Comparison of ENCODE assay signal across 35 cellular contexts in the genomic region with DNA sequence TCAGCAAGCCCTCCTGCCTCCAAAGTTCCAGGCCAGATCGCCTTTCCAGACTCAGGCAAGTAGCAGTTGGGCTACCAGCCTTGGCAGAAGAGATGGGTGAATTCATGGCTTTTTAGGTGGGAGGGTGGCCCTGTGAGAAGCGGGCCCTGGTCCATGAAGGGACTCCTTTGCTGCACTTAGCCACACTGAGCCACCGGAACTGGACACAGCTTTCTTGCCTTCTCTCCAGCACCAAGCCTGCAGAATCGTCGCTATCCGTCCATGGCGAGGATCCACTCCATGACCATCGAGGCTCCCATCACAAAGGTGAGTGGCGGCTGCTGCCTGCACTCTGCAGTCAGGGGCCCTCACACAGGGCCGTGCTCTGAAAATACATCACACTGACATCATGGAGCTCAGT.
DNase-seq lines count a peak whose midpoint lies in the region; ATAC-seq, FAIRE-seq and TF ChIP-seq lines count a peak whose summit lies in the region.
"Had no signal": no experiment of that assay in that cellular context is flagged by ENCODE, and none has a peak within 500 bp of the region (broad histone marks: within the 10 kb centered on the region; RNA-seq: fewer than 3 reads in every experiment).

No MANE protein-coding gene starts in this region.

- intact Hi-C loops in spleen (cut with DNase I; ENCODE audit: low total_unique reads) (no loop called here), tibial artery (cut with DNase I; ENCODE audit: low total_unique reads) (no loop called here)

- no peak for DNase-seq in H1 (ENCODE audit: low read depth in 1 of 2, low spot score in 2 of 2)
- no peak for DNase-seq in mesendoderm
- no peak for DNase-seq in neuronal stem cell (ENCODE audit: low spot score)
- peak; percentile 67 for DNase-seq in spleen
- DNase-seq in DMS153 treated with DMSO at 0.1 percent for 48 hours (lab: John Stamatoyannopoulos, UW; ENCODE audit: unreplicated experiment): no peak
- no peak for DNase-seq in retina
- DNase-seq in tibial artery: no peak
- DNase-seq: 8988T; ACHN; AML-193; BE2C; C1 segment of cervical spinal cord; Caco-2; Calu3; CD4-positive, alpha-beta memory T cell; CD4-positive, alpha-beta T cell; CD4-positive, CD25-positive, alpha-beta regulatory T cell; CD8-positive, alpha-beta memory T cell; CD8-positive, alpha-beta T cell; COR-L47; DMS 273 treated with DMSO at 0.1 percent for 48 hours; DMS153; DMS53; DMS79; DMS79 treated with DMSO at 0.1 percent for 48 hours; DND-41; EL had no signal

- TF ChIP-seq POLR2A in H1 (IDR thresholded peaks at IDR 0.05; ENCODE audit: control extremely low read depth in 1 of 2, low read depth in 2 of 2, low read length in 2 of 2): no peak
- TF ChIP-seq POLR2A in spleen (IDR thresholded peaks at IDR 0.05): no peak

- H4K20me1 ChIP-seq in H1 (replicated peaks in 1 of 2; ENCODE audit: control insufficient read depth in 1 of 2, insufficient read depth in 2 of 2, low read length in 2 of 2): no peaks in the 10 kb centered on the region
- H4K20me1 ChIP-seq: BLaER1; BLaER1 treated with 17β-estradiol and CSF1 and Interleukin-3, amounts not matched to agents 10 nM and 100 nM had no signal

- no peak for TF ChIP-seq EP300 in H1 (IDR thresholded peaks at IDR 0.05; ENCODE audit: borderline replicate concordance in 1 of 2, low read depth in 2 of 2, low read length in 2 of 2)

- WGBS in H1 (ENCODE audit: extremely low coverage in 1 of 2, insufficient coverage in 1 of 2, insufficient read length in 1 of 2, insufficient replicate concordance in 2 of 2, low coverage in 1 of 2, low lambda C conversion rate in 2 of 2, missing lambda C conversion rate in 1 of 2), 2 experiments: 99% methylated on average over 10 of the region's 10 CpGs; no CpG with 5 or more reads in 1 of the 2 experiments
- WGBS in mesendoderm (ENCODE audit: extremely low coverage, insufficient coverage, low lambda C conversion rate): no CpG with 5 or more reads among the region's 10 CpGs
- whole genome bisulfite sequencing in neuronal stem cell (ENCODE audit: extremely low coverage in 2 of 2, insufficient read length in 2 of 2, insufficient replicate concordance in 1 of 2), 2 donors: no CpG with 5 or more reads among the region's 10 CpGs
- 89 to 97% (median 93%) methylated on average over 8 to 10 of the region's 10 CpGs for WGBS in spleen, 5 donors

- H3K4ac ChIP-seq in H1 (replicated peaks; ENCODE audit: insufficient read length, low read depth, low read length) (no peak overlapping the region), mesendoderm (ENCODE audit: low read depth, low read length) (no peak overlapping the region), neuronal stem cell (ENCODE audit: low read length) (no peak overlapping the region)

- no peak overlapping the region for H3K4me2 ChIP-seq in H1 (ENCODE audit: insufficient read depth in 1 of 2, low read depth in 2 of 2, low read length in 2 of 2)
- no peak overlapping the region for H3K4me2 ChIP-seq in mesendoderm (ENCODE audit: low read length)
- H3K4me2 ChIP-seq in neuronal stem cell (ENCODE audit: insufficient read depth, low read length, poor library complexity, severe bottlenecking): no peak overlapping the region
- H3K4me2 ChIP-seq: A549; BLaER1; BLaER1 treated with 17β-estradiol and CSF1 and Interleukin-3, amounts not matched to agents 10 nM and 100 nM had no signal

- H4K91ac ChIP-seq in H1 (replicated peaks; ENCODE audit: insufficient read length, low read length) (no peak overlapping the region), neuronal stem cell (ENCODE audit: low read depth, low read length, poor library complexity) (no peak overlapping the region)

- FAIRE-seq in H1 (lab: Jason Lieb, UNC): no peak
- FAIRE-seq: A204.1, A549, D721Med had no signal

- H2BK12ac ChIP-seq in H1 (ENCODE audit: low read depth, low read length) (no peak overlapping the region), neuronal stem cell (ENCODE audit: low read length) (no peak overlapping the region)

- H3K23me2 ChIP-seq in H1 (ENCODE audit: low read depth, low read length): no peaks in the 10 kb centered on the region

- H2AK5ac ChIP-seq in H1 (ENCODE audit: low read depth, low read length): no peak overlapping the region
- H2AK5ac ChIP-seq in mesendoderm (ENCODE audit: low read length): no peak overlapping the region
- H2AK5ac ChIP-seq in neuronal stem cell (ENCODE audit: low read depth, low read length): no peak overlapping the region

- no peak overlapping the region for H3K4me3 ChIP-seq in H1 (ENCODE audit: extremely low read depth in 1 of 4, insufficient read depth in 2 of 4, low read depth in 3 of 4, low read length in 4 of 4)
- no peak overlapping the region for H3K4me3 ChIP-seq in mesendoderm (ENCODE audit: low read length)
- no peak overlapping the region for H3K4me3 ChIP-seq in neuronal stem cell (ENCODE audit: low read length in 2 of 2)
- no peak overlapping the region for H3K4me3 ChIP-seq in spleen
- H3K4me3 ChIP-seq in tibial artery: no peak overlapping the region
- H3K4me3 ChIP-seq: A549; BLaER1; BLaER1 treated with 17β-estradiol and CSF1 and Interleukin-3, amounts not matched to agents 10 nM and 100 nM had no signal

- H2BK15ac ChIP-seq in H1 (ENCODE audit: low read length): no peak overlapping the region
- no peak overlapping the region for H2BK15ac ChIP-seq in mesendoderm (replicated peaks; ENCODE audit: low read depth)
- no peak overlapping the region for H2BK15ac ChIP-seq in neuronal stem cell (ENCODE audit: low read length)

- H3K18ac ChIP-seq in H1 (ENCODE audit: extremely low read depth, low read length): no peak overlapping the region
- H3K18ac ChIP-seq in mesendoderm (ENCODE audit: low read length): no peak overlapping the region
- H3K18ac ChIP-seq in neuronal stem cell (ENCODE audit: low read length): peak overlapping the region; percentile 5

- no peak overlapping the region for H3K9ac ChIP-seq in H1 (replicated peaks in 1 of 4; ENCODE audit: extremely low read depth in 1 of 4, low read depth in 3 of 4, low read length in 3 of 4)
- H3K9ac ChIP-seq in mesendoderm (ENCODE audit: low read length): no peak overlapping the region
- H3K9ac ChIP-seq in neuronal stem cell (ENCODE audit: low read depth, low read length, poor library complexity): no peak overlapping the region
- H3K9ac ChIP-seq: BLaER1; BLaER1 treated with 17β-estradiol and CSF1 and Interleukin-3, amounts not matched to agents 10 nM and 100 nM had no signal

- H2BK120ac ChIP-seq in H1 (replicated peaks; ENCODE audit: low read depth, low read length) (no peak overlapping the region), mesendoderm (ENCODE audit: low read depth, low read length) (no peak overlapping the region), neuronal stem cell (ENCODE audit: low read depth, low read length) (no peak overlapping the region)

- TF ChIP-seq RAD21 in H1 (IDR thresholded peaks at IDR 0.05 in 1 of 2, conservative IDR thresholded peaks at IDR 0.05 in 1 of 2; ENCODE audit: low read depth in 2 of 2, low read length in 2 of 2): no peak

- H2AFZ ChIP-seq in H1 (ENCODE audit: low read length) (no peak overlapping the region), neuronal stem cell (ENCODE audit: low read length) (no peak overlapping the region)

- H3K79me1 ChIP-seq in H1 (ENCODE audit: low read depth, low read length) (no peaks in the 10 kb centered on the region), mesendoderm (ENCODE audit: low read length) (no peaks in the 10 kb centered on the region), neuronal stem cell (ENCODE audit: low read depth, low read length) (no peaks in the 10 kb centered on the region)

- H3K4me1 ChIP-seq in H1 (replicated peaks in 1 of 4; ENCODE audit: control insufficient read depth in 3 of 4, insufficient read depth in 4 of 4, low read length in 3 of 4) (no peaks in the 10 kb centered on the region), mesendoderm (ENCODE audit: control insufficient read depth, low read depth, low read length) (no peaks in the 10 kb centered on the region), neuronal stem cell (ENCODE audit: control insufficient read depth in 2 of 2, insufficient read depth in 1 of 2, low read depth in 1 of 2, low read length in 2 of 2) (no peaks in the 10 kb centered on the region), spleen (no peaks in the 10 kb centered on the region), tibial artery (peaks cover 0 to 12% (median 2%) of the 10 kb centered on the region in 4 donors)
- H3K4me1 ChIP-seq: A549; BE2C; BLaER1; BLaER1 treated with 17β-estradiol and CSF1 and Interleukin-3, amounts not matched to agents 10 nM and 100 nM had no signal

- H3K23ac ChIP-seq in H1 (ENCODE audit: insufficient read length) (no peak overlapping the region), mesendoderm (ENCODE audit: low read length) (no peak overlapping the region), neuronal stem cell (ENCODE audit: low read depth, low read length, poor library complexity) (no peak overlapping the region)

- H3K36me3 ChIP-seq in H1 (ENCODE audit: control insufficient read depth in 2 of 4, insufficient read depth in 4 of 4, low read length in 3 of 4): no peaks in the 10 kb centered on the region
- no peaks in the 10 kb centered on the region for H3K36me3 ChIP-seq in mesendoderm (ENCODE audit: control insufficient read depth, insufficient read depth, low read length)
- H3K36me3 ChIP-seq in neuronal stem cell (replicated peaks in 1 of 2; ENCODE audit: control insufficient read depth in 2 of 2, insufficient read depth in 2 of 2, low read length in 2 of 2): no peaks in the 10 kb centered on the region
- no peaks in the 10 kb centered on the region for H3K36me3 ChIP-seq in spleen
- H3K36me3 ChIP-seq in tibial artery: no peaks in the 10 kb centered on the region
- H3K36me3 ChIP-seq: BE2C; BLaER1; BLaER1 treated with 17β-estradiol and CSF1 and Interleukin-3, amounts not matched to agents 10 nM and 100 nM had no signal

- H3K79me2 ChIP-seq in H1 (ENCODE audit: control insufficient read depth in 1 of 2, insufficient read depth in 2 of 2, low read length in 2 of 2) (no peaks in the 10 kb centered on the region), mesendoderm (ENCODE audit: control insufficient read depth, insufficient read depth, low read length) (no peaks in the 10 kb centered on the region)

- H4K5ac ChIP-seq in H1 (ENCODE audit: insufficient read length, low read depth, low read length) (no peak overlapping the region), mesendoderm (ENCODE audit: low read length) (no peak overlapping the region)

- CTCF ChIA-PET in H1 (lab: Charles Lee; ENCODE audit: partially characterized antibody): interaction anchor here (0.6 kb wide), 1 partner anchor 298 kb away, joined by 3 read pairs; no protein-coding TSS in a partner anchor

- POLR2A ChIA-PET in H1 (lab: Charles Lee; ENCODE audit: partially characterized antibody): no interaction called here

- H3K27ac ChIP-seq in H1 (ENCODE audit: low read depth, low read length): no peak overlapping the region
- H3K27ac ChIP-seq in mesendoderm (ENCODE audit: low read depth, low read length): no peak overlapping the region
- no peak overlapping the region for H3K27ac ChIP-seq in neuronal stem cell (replicated peaks; ENCODE audit: low read length)
- H3K27ac ChIP-seq in spleen: no peak overlapping the region
- no peak overlapping the region for H3K27ac ChIP-seq in tibial artery
- H3K27ac ChIP-seq: 22Rv1; A549; BLaER1; BLaER1 treated with 17β-estradiol and CSF1 and Interleukin-3, amounts not matched to agents 10 nM and 100 nM; C4-2B had no signal

- ATAC-seq in HG02798 (IDR thresholded peaks at IDR 0.05; ENCODE audit: poor library complexity, unreplicated experiment): no peak
- ATAC-seq: A549; CD8-positive, alpha-beta T cell had no signal

- TF ChIP-seq CTCF in H1 (IDR thresholded peaks at IDR 0.05; ENCODE audit: control extremely low read depth in 1 of 3, insufficient read depth in 1 of 3, low read depth in 1 of 3, low read length in 3 of 3): no peak
- no peak for TF ChIP-seq CTCF in spleen (IDR thresholded peaks at IDR 0.05 in 8 of 11, conservative IDR thresholded peaks at IDR 0.05 in 3 of 11)
- TF ChIP-seq CTCF in tibial artery (IDR thresholded peaks at IDR 0.05): no peak

- H3K27me3 ChIP-seq in H1 (replicated peaks in 1 of 4; ENCODE audit: control insufficient read depth in 3 of 4, extremely low read depth in 1 of 4, insufficient read depth in 3 of 4, low read length in 3 of 4) (no peaks in the 10 kb centered on the region), mesendoderm (ENCODE audit: insufficient read depth, low read length, poor library complexity) (no peaks in the 10 kb centered on the region), neuronal stem cell (ENCODE audit: control insufficient read depth in 3 of 3, insufficient read depth in 3 of 3, low read depth in 1 of 3, low read length in 3 of 3) (no peaks in the 10 kb centered on the region), spleen (replicated peaks in 1 of 7) (peaks cover 0 to 7% (median 0%) of the 10 kb centered on the region in 7 donors), tibial artery (no peaks in the 10 kb centered on the region)
- H3K27me3 ChIP-seq: BE2C; BLaER1; BLaER1 treated with 17β-estradiol and CSF1 and Interleukin-3, amounts not matched to agents 10 nM and 100 nM had no signal

- H3K14ac ChIP-seq in H1 (ENCODE audit: insufficient read length): peak overlapping the region; percentile 87
- H3K14ac ChIP-seq in neuronal stem cell (ENCODE audit: low read length): no peak overlapping the region

- H3K9me3 ChIP-seq in H1 (ENCODE audit: insufficient read depth in 2 of 2, low read depth in 1 of 2, low read length in 1 of 2): no peaks in the 10 kb centered on the region
- no peaks in the 10 kb centered on the region for H3K9me3 ChIP-seq in neuronal stem cell (replicated peaks in 1 of 2; ENCODE audit: control insufficient read depth in 2 of 2, insufficient read depth in 1 of 2, low read depth in 1 of 2, low read length in 2 of 2)
- H3K9me3 ChIP-seq in spleen: no peaks in the 10 kb centered on the region
- H3K9me3 ChIP-seq in tibial artery: no peaks in the 10 kb centered on the region
- H3K9me3 ChIP-seq: A549; BE2C; BLaER1; BLaER1 treated with 17β-estradiol and CSF1 and Interleukin-3, amounts not matched to agents 10 nM and 100 nM; Caco-2 had no signal

- H3K56ac ChIP-seq in H1 (replicated peaks; ENCODE audit: insufficient read length, low read depth, low read length) (no peak overlapping the region), mesendoderm (ENCODE audit: low read length) (peak overlapping the region; percentile 11)

- no peak overlapping the region; the same call in 1 of the 2 replicates for H4K8ac ChIP-seq in H1 (ENCODE audit: extremely low read depth, insufficient read depth, low read length)
- no peak overlapping the region for H4K8ac ChIP-seq in mesendoderm (ENCODE audit: low read depth, low read length)
- no peak overlapping the region for H4K8ac ChIP-seq in neuronal stem cell (ENCODE audit: low read depth, low read length)

- H2BK5ac ChIP-seq in H1 (ENCODE audit: low read depth, low read length): no peak overlapping the region
- H2BK5ac ChIP-seq in mesendoderm (ENCODE audit: low read length): no peak overlapping the region
- H2BK5ac ChIP-seq in neuronal stem cell (ENCODE audit: low read length): no peak overlapping the region

- H2BK20ac ChIP-seq in H1 (ENCODE audit: low read length): no peak overlapping the region
